Comparison of ENCODE assay signal across 8 cellular contexts in genomic region chr16:68235105-68235881, GRCh38. TPM values are rescaled to one million over a fixed set of nuclear protein-coding genes. Genes with fewer than 3 reads are reported as not detected.
DNase-seq lines count a peak whose midpoint lies in the region; ATAC-seq and TF ChIP-seq lines count a peak whose summit lies in the region.

No MANE protein-coding gene starts in this region.

- peak overlapping the region; percentile 5 for H3K4ac ChIP-seq in trophoblast cell (ENCODE audit: low read depth, low read length)

- peak; percentile 75 for DNase-seq in GM23338 (ENCODE audit: low spot score)
- DNase-seq in PC-3 = peak; percentile 22
- no peak for DNase-seq in esophagus squamous epithelium (lab: John Stamatoyannopoulos, UW)
- peak; percentile 86 to 88 for DNase-seq in trophoblast cell
- no peak for DNase-seq in posterior vena cava (ENCODE audit: low spot score)
- DNase-seq in NCI-H1436 (lab: John Stamatoyannopoulos, UW) = no peak
- no peak for DNase-seq in HAP-1 (ENCODE audit: low spot score in 2 of 2)

- in situ Hi-C loops in HAP-1 (cut with MboI; ENCODE audit: low sequenced_read_pairs) = no loop called here

- H3K4me1 ChIP-seq in GM23338 (ENCODE audit: insufficient read depth) = peaks cover 17% of the 10 kb centered on the region
- peaks cover 28% of the 10 kb centered on the region for H3K4me1 ChIP-seq in PC-3 (ENCODE audit: insufficient read depth, low read length)
- peaks cover 20 to 76% (median 22%) of the 10 kb centered on the region in 3 donors for H3K4me1 ChIP-seq in esophagus squamous epithelium
- peaks cover 31 to 34% of the 10 kb centered on the region in 2 experiments for H3K4me1 ChIP-seq in trophoblast cell (ENCODE audit: control insufficient read depth in 1 of 2, insufficient read depth in 2 of 2, low read length in 2 of 2)
- H3K4me1 ChIP-seq in HAP-1 = peaks cover 15% of the 10 kb centered on the region

- H2BK12ac ChIP-seq in trophoblast cell (ENCODE audit: low read length) = no peak overlapping the region

- peak in 1 of 2 experiments; percentile 63; a peak in 3 of 4 replicates for TF ChIP-seq CTCF in GM23338 (conservative IDR thresholded peaks at IDR 0.05; ENCODE audit: low read depth in 2 of 2)
- peak; percentile 41; the same call in 1 of the 2 replicates for TF ChIP-seq CTCF in PC-3 (conservative IDR thresholded peaks at IDR 0.05; ENCODE audit: low read depth, low read length)
- TF ChIP-seq CTCF in esophagus squamous epithelium (IDR thresholded peaks at IDR 0.05) = peak in 2 of 6 experiments; percentile 14 to 30

- no peaks in the 10 kb centered on the region for H3K9me3 ChIP-seq in PC-3 (ENCODE audit: low read length)
- no peaks in the 10 kb centered on the region for H3K9me3 ChIP-seq in esophagus squamous epithelium
- H3K9me3 ChIP-seq in trophoblast cell (ENCODE audit: insufficient read depth, low read depth, low read length) = no peaks in the 10 kb centered on the region
- H3K9me3 ChIP-seq in HAP-1 = no peaks in the 10 kb centered on the region

- H3K4me2 ChIP-seq in GM23338 (peak overlapping the region; percentile 99), PC-3 (ENCODE audit: low read length) (peak overlapping the region; percentile 97), trophoblast cell (ENCODE audit: low read length) (peak overlapping the region; percentile 98)

- H3K79me1 ChIP-seq in trophoblast cell (ENCODE audit: low read length) = peaks cover 29% of the 10 kb centered on the region

- 39% methylated on average over 37 of the region's 73 CpGs; no CpG with 5 or more reads in 1 of the 2 donors for WGBS in esophagus squamous epithelium, 2 donors
- WGBS in trophoblast cell (ENCODE audit: extremely low coverage, insufficient coverage, insufficient read length) = no CpG with 5 or more reads among the region's 73 CpGs

- H3K4me3 ChIP-seq in GM23338 (peak overlapping the region; percentile 98), PC-3 (ENCODE audit: low read length) (peak overlapping the region; percentile 85), esophagus squamous epithelium (peak overlapping the region; percentile 62 to 76 (median 70)), trophoblast cell (ENCODE audit: low read depth, low read length) (peak overlapping the region; percentile 80), HAP-1 (no peak overlapping the region)

- no peak overlapping the region for H2AK5ac ChIP-seq in trophoblast cell (ENCODE audit: low read length)

- H3K9ac ChIP-seq in PC-3 (ENCODE audit: low read length) (peak overlapping the region; percentile 90), trophoblast cell (ENCODE audit: low read length) (peak overlapping the region; percentile 44)

- BruUV-seq in PC-3 (replicated peaks; lab: Mats Ljungman, UMichigan) = TSS peak; percentile 9

- peak overlapping the region; percentile 5 for H4K8ac ChIP-seq in trophoblast cell (ENCODE audit: low read depth, low read length)

- CTCF ChIA-PET in PC-3 (lab: Charles Lee) = interaction anchor here (1.0 kb wide), 1 partner anchor 142 kb away, joined by 4 read pairs; no protein-coding TSS in a partner anchor

- peak overlapping the region; percentile 59 for H2AFZ ChIP-seq in GM23338
- H2AFZ ChIP-seq in PC-3 (ENCODE audit: low read length) = peak overlapping the region; percentile 69
- H2AFZ ChIP-seq in trophoblast cell (ENCODE audit: insufficient read depth, low read length, poor library complexity) = peak overlapping the region; percentile 65

- H2BK120ac ChIP-seq in trophoblast cell (ENCODE audit: insufficient read depth, low read length, poor library complexity) = peak overlapping the region; percentile 3

- H3K9me2 ChIP-seq in GM23338 (ENCODE audit: insufficient read depth) (no peaks in the 10 kb centered on the region), PC-3 (replicated peaks; ENCODE audit: low read length) (no peaks in the 10 kb centered on the region)

- H3K36me3 ChIP-seq in GM23338 (ENCODE audit: insufficient read depth) = 0 out of 2 replicates have a peak, but pooled peaks cover 4% of the 10 kb centered on the region
- peaks cover 13% of the 10 kb centered on the region; the same call in 1 of the 2 replicates for H3K36me3 ChIP-seq in PC-3 (ENCODE audit: low read depth, low read length)
- peaks cover 10 to 31% (median 11%) of the 10 kb centered on the region in 3 donors for H3K36me3 ChIP-seq in esophagus squamous epithelium
- peaks cover 24 to 26% of the 10 kb centered on the region in 2 experiments for H3K36me3 ChIP-seq in trophoblast cell (ENCODE audit: control insufficient read depth in 1 of 2, insufficient read depth in 2 of 2, low read length in 2 of 2)
- H3K36me3 ChIP-seq in HAP-1 (replicated peaks) = no peaks in the 10 kb centered on the region

- peak overlapping the region; percentile 81 for H3K4me3 Mint-ChIP-seq in GM23338

- H3K27me3 Mint-ChIP-seq in GM23338 (ENCODE audit: insufficient read depth, low read depth, poor library complexity) = peaks cover 23% of the 10 kb centered on the region

- peak overlapping the region; percentile 34 for H2BK5ac ChIP-seq in trophoblast cell (ENCODE audit: low read depth, low read length, poor library complexity)

- POLR2A ChIA-PET in PC-3 (lab: Charles Lee; ENCODE audit: unreplicated experiment) = no interaction called here

- peaks cover 3% of the 10 kb centered on the region; the same call in 1 of the 2 replicates for H3K27me3 ChIP-seq in GM23338 (ENCODE audit: insufficient read depth)
- no peaks in the 10 kb centered on the region for H3K27me3 ChIP-seq in PC-3 (ENCODE audit: low read length)
- no peaks in the 10 kb centered on the region for H3K27me3 ChIP-seq in esophagus squamous epithelium
- H3K27me3 ChIP-seq in trophoblast cell (ENCODE audit: insufficient read depth, low read length) = no peaks in the 10 kb centered on the region
- no peaks in the 10 kb centered on the region for H3K27me3 ChIP-seq in HAP-1 (ENCODE audit: low read depth)

- peak overlapping the region; percentile 20 for H3K14ac ChIP-seq in trophoblast cell (ENCODE audit: low read length)

- H3F3A ChIP-seq in GM23338 (replicated peaks; ENCODE audit: low read depth) (peaks cover 18% of the 10 kb centered on the region), PC-3 (ENCODE audit: low read length, unreplicated experiment) (no peaks in the 10 kb centered on the region)

- H3K4me1 Mint-ChIP-seq in GM23338 = peaks cover 26% of the 10 kb centered on the region

- no peak overlapping the region for H4K12ac ChIP-seq in trophoblast cell (ENCODE audit: low read depth, low read length)

- H3K36me3 Mint-ChIP-seq in GM23338 (ENCODE audit: low read depth) = peaks cover 26% of the 10 kb centered on the region

- peaks cover 23% of the 10 kb centered on the region for H3K79me2 ChIP-seq in GM23338 (replicated peaks; ENCODE audit: insufficient read depth)
- H3K79me2 ChIP-seq in PC-3 (ENCODE audit: low read length) = peaks cover 48% of the 10 kb centered on the region
- H3K79me2 ChIP-seq in trophoblast cell (ENCODE audit: control insufficient read depth, insufficient read depth, low read length, poor library complexity) = peaks cover 20% of the 10 kb centered on the region

- peak overlapping the region; percentile 23 for H3K18ac ChIP-seq in trophoblast cell (ENCODE audit: low read length)

- peaks cover 4% of the 10 kb centered on the region for H3K9me3 Mint-ChIP-seq in GM23338

- H4K20me1 ChIP-seq in GM23338 (replicated peaks; ENCODE audit: insufficient read depth) = peaks cover 18% of the 10 kb centered on the region
- peaks cover 9% of the 10 kb centered on the region for H4K20me1 ChIP-seq in PC-3 (ENCODE audit: low read length)

- peak overlapping the region; percentile 72; the same call in 1 of the 2 replicates for H3K27ac Mint-ChIP-seq in GM23338

- ATAC-seq in GM23338 (peak; percentile 25), PC-3 (peak; percentile 3), HG03175 (IDR thresholded peaks at IDR 0.05; ENCODE audit: unreplicated experiment) (no peak)

- H3K23ac ChIP-seq in trophoblast cell (ENCODE audit: low read length) = no peak overlapping the region

- peak in 1 of 4 donors; percentile 11 for TF ChIP-seq POLR2A in esophagus squamous epithelium (IDR thresholded peaks at IDR 0.05)

- H4K91ac ChIP-seq in trophoblast cell (ENCODE audit: low read depth, low read length) = peak overlapping the region; percentile 10

- H3K27ac ChIP-seq in GM23338 (ENCODE audit: low read depth) (peak overlapping the region; percentile 92; the same call in 1 of the 2 replicates), PC-3 (ENCODE audit: low read length) (peak overlapping the region; percentile 93), esophagus squamous epithelium (peak overlapping the region; percentile 89 to 98 (median 94)), trophoblast cell (ENCODE audit: low read depth, low read length) (peak overlapping the region; percentile 79)

- intact Hi-C loops in PC-3 (cut with micrococcal nuclease) (loop anchor here (5.0 kb wide), 1 partner anchor 148 kb away; the partner anchor contains the start of gene NFATC3), esophagus squamous epithelium (cut with DNase I) (loop anchor here (10.0 kb wide), 1 partner anchor 150 kb away; the partner anchor contains the start of gene NFATC3), posterior vena cava (cut with DNase I) (no loop called here)

RNA-seq across cellular contexts. Expression of gene ESRP2, which starts 0.6 kb away (rescaled TPM):
- total RNA-seq in GM23338 (2014; rRNA removed; shearing (Covaris generic)) = 42.7 and 44.0 TPM in 2 replicates
- polyA plus RNA-seq in GM23338 (2016; fragmentation: Nextera tagmentation; extraction: Ambion mirVana) = 16.2 TPM in 2 replicates
- 46.9 and 48.1 TPM in 2 replicates for total RNA-seq in PC-3 (2014; rRNA removed)
- total RNA-seq in esophagus squamous epithelium = 100 to 1,000 TPM in 3 of 4 donors, 10 to 100 TPM in 1; 44.6 to 137 (median 118) TPM
- polyA plus RNA-seq in trophoblast cell (2013) = 30.4 and 31.7 TPM in 2 replicates
- total RNA-seq in posterior vena cava = under 1 TPM in 1 of 2 donors, not detected in 1; 0.23 TPM

RNA-seq across cellular contexts. Expression of gene PLA2G15, which starts 9.9 kb away (rescaled TPM):
- 14.8 and 14.9 TPM in 2 replicates for total RNA-seq in GM23338 (2014; rRNA removed; shearing (Covaris generic))
- polyA plus RNA-seq in GM23338 (2016; fragmentation: Nextera tagmentation; extraction: Ambion mirVana) = 3.1 TPM in 2 replicates
- total RNA-seq in PC-3 (2014; rRNA removed) = 16.4 and 16.8 TPM in 2 replicates
- 1 to 10 TPM; 3.3 to 9.8 (median 6.6) TPM for total RNA-seq in esophagus squamous epithelium
- polyA plus RNA-seq in trophoblast cell (2013) = 22.1 and 24.6 TPM in 2 replicates
- total RNA-seq in posterior vena cava = 10 to 100 TPM; 11.6 to 21.9 TPM

RNA-seq across cellular contexts. Expression of gene SLC7A6, which starts 29.0 kb away (rescaled TPM):
- 19.7 and 30.9 TPM in 2 replicates for total RNA-seq in GM23338 (2014; rRNA removed; shearing (Covaris generic))
- 15.0 and 16.6 TPM in 2 replicates for polyA plus RNA-seq in GM23338 (2016; fragmentation: Nextera tagmentation; extraction: Ambion mirVana)
- 22.2 and 24.7 TPM in 2 replicates for total RNA-seq in PC-3 (2014; rRNA removed)
- 10 to 100 TPM in 1 of 4 donors, 1 to 10 TPM in 3; 5.7 to 28.2 (median 7.9) TPM for total RNA-seq in esophagus squamous epithelium
- 65.1 and 75.5 TPM in 2 replicates for polyA plus RNA-seq in trophoblast cell (2013)
- 10 to 100 TPM; 28.4 to 39.7 TPM for total RNA-seq in posterior vena cava

Comparison
In these comparisons a context has a peak if more than half of its experiments do, and no peak if none do; other contexts are left out.
1. DNase-seq: peak in GM23338 (single experiment), PC-3 (single experiment) and trophoblast cell (2 of 2); none in esophagus squamous epithelium (single experiment), posterior vena cava (single experiment), NCI-H1436 (single experiment) and HAP-1 (0 of 2).
2. RNA of gene ESRP2, which starts 0.6 kb away (total RNA-seq): 44.6 to 137 TPM in esophagus squamous epithelium, 46.9 to 48.1 TPM in PC-3 and 42.7 to 44.0 TPM in GM23338; 0.23 TPM in posterior vena cava; every median in the first group is over 10 times any median in the second.
3. intact Hi-C loops: an anchor here in PC-3 (5.0 kb wide) and esophagus squamous epithelium (10.0 kb wide); none called in posterior vena cava.
4. Peak in every context shown above with its lines, with median percentiles within 50 percentile points of each other: H2AFZ ChIP-seq, H3K27ac ChIP-seq and H3K4me2 ChIP-seq.